In the genomic region with DNA sequence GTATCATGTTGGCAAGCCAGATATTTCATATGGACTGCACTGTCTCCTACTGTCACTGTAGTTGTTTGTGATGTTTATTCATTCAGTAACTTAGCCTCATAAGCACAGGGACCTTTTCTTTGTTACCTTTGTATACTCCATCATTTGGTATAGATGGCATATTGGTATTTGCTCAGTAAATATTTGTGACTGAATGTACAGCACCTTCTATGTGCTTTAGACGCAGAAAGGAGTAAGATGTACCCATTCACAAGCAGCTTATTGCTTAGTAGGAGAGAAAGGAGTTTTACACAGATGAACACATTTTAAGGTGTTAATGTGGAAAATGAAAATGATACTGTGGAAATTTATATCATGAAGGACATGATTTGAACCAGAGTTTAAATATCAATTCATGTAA, we compare ENCODE assay signal across 18 cellular contexts.
"Had no signal": no experiment of that assay in that cellular context is flagged by ENCODE, and none has a peak within 500 bp of the region (broad histone marks: within the 10 kb centered on the region; RNA-seq: fewer than 3 reads in every experiment).

No MANE protein-coding gene starts in this region.

- H3K27me3 ChIP-seq: tibial artery had no signal

- ATAC-seq: left ventricle myocardium superior; mucosa of descending colon; sciatic nerve; stimulated activated memory B cell treated with anti-CD40 and anti-IgM and Interleukin-4, amounts not matched to agents 10 μg/mL and 1 μg/mL and 100 μg/mL, for 72 hours had no signal

- H3K9me3 ChIP-seq: mucosa of descending colon, tibial artery had no signal

- H2AFZ ChIP-seq: parathyroid adenoma had no signal

- H3K27me3 Mint-ChIP-seq: naive B cell; stimulated activated memory B cell treated with anti-CD40 and anti-IgM and Interleukin-4, amounts not matched to agents 10 μg/mL and 1 μg/mL and 100 μg/mL, for 72 hours had no signal

- H3K36me3 Mint-ChIP-seq: naive B cell; stimulated activated memory B cell treated with anti-CD40 and anti-IgM and Interleukin-4, amounts not matched to agents 10 μg/mL and 1 μg/mL and 100 μg/mL, for 72 hours had no signal

- H3K36me3 ChIP-seq: tibial artery had no signal

- H3K9ac ChIP-seq: parathyroid adenoma had no signal

- H3K4me3 ChIP-seq: mucosa of descending colon, smooth muscle cell, tibial artery had no signal

- DNase-seq: activated CD4-positive, alpha-beta T cell treated with anti-CD3 and anti-CD28 coated beads, Interleukin-2, amount 50 U/mL, for 4 hours; activated CD4-positive, CD25-positive, alpha-beta regulatory T cell treated with anti-CD3 and anti-CD28 coated beads, Interleukin-2, amount 50 U/mL, for 72 hours; activated naive CD4-positive, alpha-beta T cell treated with anti-CD3 and anti-CD28 coated beads for 36 hours; activated T-cell treated with anti-CD3 and anti-CD28 coated beads for 4 hours; dermis blood vessel endothelial cell; effector memory CD4-positive, alpha-beta T cell; left ventricle myocardium superior; mucosa of descending colon; naive B cell; stimulated activated CD4-positive, alpha-beta T cell treated with anti-CD3 and anti-CD28 coated beads, Interleukin-4, amount 100 ng/mL, for 24 hours; T-helper 2 cell; tibial artery had no signal

- H3K4me2 ChIP-seq: smooth muscle cell had no signal

- H3K4me3 Mint-ChIP-seq: activated naive CD4-positive, alpha-beta T cell treated with anti-CD3 and anti-CD28 coated beads for 36 hours; stimulated activated memory B cell treated with anti-CD40 and anti-IgM and Interleukin-4, amounts not matched to agents 10 μg/mL and 1 μg/mL and 100 μg/mL, for 72 hours had no signal

- H3K9me3 Mint-ChIP-seq: activated naive CD4-positive, alpha-beta T cell treated with anti-CD3 and anti-CD28 coated beads for 36 hours; stimulated activated memory B cell treated with anti-CD40 and anti-IgM and Interleukin-4, amounts not matched to agents 10 μg/mL and 1 μg/mL and 100 μg/mL, for 72 hours had no signal

- H3K27ac ChIP-seq: parathyroid adenoma, tibial artery, VCaP had no signal

- FAIRE-seq: bronchial epithelial cell had no signal

- H3K27ac Mint-ChIP-seq: activated naive CD4-positive, alpha-beta T cell treated with anti-CD3 and anti-CD28 coated beads for 36 hours; stimulated activated memory B cell treated with anti-CD40 and anti-IgM and Interleukin-4, amounts not matched to agents 10 μg/mL and 1 μg/mL and 100 μg/mL, for 72 hours had no signal
